In genomic region chr11:61071208-61071681, GRCh38 we compare ENCODE assay signal across 9 cellular contexts. TPM values are rescaled to one million over a fixed set of nuclear protein-coding genes. Genes with fewer than 3 reads are reported as not detected.
DNase-seq lines count a peak whose midpoint lies in the region; ATAC-seq and FAIRE-seq lines count a peak whose summit lies in the region.
"Had no signal": no experiment of that assay in that cellular context is flagged by ENCODE, and none has a peak within 500 bp of the region (broad histone marks: within the 10 kb centered on the region; RNA-seq: fewer than 3 reads in every experiment).

No MANE protein-coding gene starts in this region.

- peak; percentile 73 for ATAC-seq in GM21390 (IDR thresholded peaks at IDR 0.05; ENCODE audit: unreplicated experiment)

- H3K27ac Mint-ChIP-seq in CD4-positive, alpha-beta memory T cell, result peak overlapping the region; percentile 92 to 98 (median 96)
- peak overlapping the region; percentile 88 for H3K27ac Mint-ChIP-seq in activated naive CD8-positive, alpha-beta T cell treated with anti-CD3 and anti-CD28 coated beads for 36 hours

- no peaks in the 10 kb centered on the region for H3K36me3 ChIP-seq in CD4-positive, alpha-beta memory T cell (ENCODE audit: insufficient read depth, low read length)

- no peaks in the 10 kb centered on the region for H3K27me3 Mint-ChIP-seq in CD4-positive, alpha-beta memory T cell
- no peaks in the 10 kb centered on the region for H3K27me3 Mint-ChIP-seq in activated naive CD8-positive, alpha-beta T cell treated with anti-CD3 and anti-CD28 coated beads for 36 hours

- H3K36me3 Mint-ChIP-seq in CD4-positive, alpha-beta memory T cell, result peaks cover 3 to 5% of the 10 kb centered on the region in 2 donors
- peaks cover 83% of the 10 kb centered on the region for H3K36me3 Mint-ChIP-seq in activated naive CD8-positive, alpha-beta T cell treated with anti-CD3 and anti-CD28 coated beads for 36 hours

- CTCF ChIA-PET in CD4-positive, alpha-beta memory T cell (lab: Charles Lee; ENCODE audit: partially characterized antibody), result interaction anchor here (1.2 to 3.6 kb wide), 6 partner anchors 10 to 48 kb away, joined by 3 to 26 read pairs (median 8); no protein-coding TSS in a partner anchor

- FAIRE-seq in urothelium cell line (lab: Jason Lieb, UNC), result no peak
- FAIRE-seq: G401.6 had no signal

- H3K4me1 Mint-ChIP-seq in CD4-positive, alpha-beta memory T cell, result peaks cover 50 to 92% (median 74%) of the 10 kb centered on the region in 4 donors
- peaks cover 80% of the 10 kb centered on the region for H3K4me1 Mint-ChIP-seq in activated naive CD8-positive, alpha-beta T cell treated with anti-CD3 and anti-CD28 coated beads for 36 hours

- H3K4me3 ChIP-seq in CD4-positive, alpha-beta memory T cell (ENCODE audit: low read length in 2 of 2), result peak overlapping the region in 1 of 2 donors; percentile 21

- peak; percentile 61 to 77 (median 72) for DNase-seq in CD4-positive, alpha-beta memory T cell
- peak; percentile 40 for DNase-seq in NAMALWA (ENCODE audit: low spot score)
- peak; percentile 67 for DNase-seq in activated naive CD8-positive, alpha-beta T cell treated with anti-CD3 and anti-CD28 coated beads for 36 hours
- peak in 5 of 6 experiments; percentile 27 to 72 (median 65) for DNase-seq in stimulated activated naive CD4-positive, alpha-beta T cell (lab: John Stamatoyannopoulos, UW)
- DNase-seq in substantia nigra (lab: John Stamatoyannopoulos, UW), result no peak
- DNase-seq in Ammon's horn (ENCODE audit: low spot score), result no peak
- no peak for DNase-seq in urothelium cell line (ENCODE audit: low spot score)

- peak overlapping the region; percentile 60 to 89 (median 79) for H3K4me3 Mint-ChIP-seq in CD4-positive, alpha-beta memory T cell
- H3K4me3 Mint-ChIP-seq in activated naive CD8-positive, alpha-beta T cell treated with anti-CD3 and anti-CD28 coated beads for 36 hours, result peak overlapping the region; percentile 59

- H3K9me3 ChIP-seq in CD4-positive, alpha-beta memory T cell (ENCODE audit: control insufficient read depth in 1 of 2, low read length in 2 of 2), result no peaks in the 10 kb centered on the region

- intact Hi-C loops in CD4-positive, alpha-beta memory T cell (cut with micrococcal nuclease), result loop anchor here (1.0 kb wide), 1 partner anchor 10 kb away; no protein-coding TSS in a partner anchor

- H3K27ac ChIP-seq in CD4-positive, alpha-beta memory T cell (ENCODE audit: low read depth, low read length), result peak overlapping the region; percentile 63
- H3K27ac ChIP-seq in substantia nigra (ENCODE audit: low read depth, low read length, poor library complexity, severe bottlenecking), result no peak overlapping the region

- POLR2A ChIA-PET in CD4-positive, alpha-beta memory T cell (lab: Charles Lee; ENCODE audit: partially characterized antibody), result interaction anchor here (0.9 to 26.1 kb wide), 20 partner anchors 10 to 156 kb away, joined by 3 to 1022 read pairs (median 6); partner anchors contain the start of genes CD5 and CD6

- peaks cover 98% of the 10 kb centered on the region for H3K4me1 ChIP-seq in CD4-positive, alpha-beta memory T cell (ENCODE audit: insufficient read depth, low read length)

- peaks cover 0 to 1% (median 0%) of the 10 kb centered on the region in 8 donors for H3K9me3 Mint-ChIP-seq in CD4-positive, alpha-beta memory T cell
- H3K9me3 Mint-ChIP-seq in activated naive CD8-positive, alpha-beta T cell treated with anti-CD3 and anti-CD28 coated beads for 36 hours, result no peaks in the 10 kb centered on the region

- H3K27me3 ChIP-seq in CD4-positive, alpha-beta memory T cell (ENCODE audit: insufficient read depth, low read length), result no peaks in the 10 kb centered on the region

RNA-seq across cellular contexts. Expression of gene CD5, which starts 31.0 kb away (rescaled TPM):
- total RNA-seq in CD4-positive, alpha-beta memory T cell, result 100 to 1,000 TPM; 283 to 289 TPM
- polyA plus RNA-seq in CD4-positive, alpha-beta memory T cell, result 100 to 1,000 TPM; 170 to 323 TPM
- total RNA-seq in activated naive CD8-positive, alpha-beta T cell treated with anti-CD3 and anti-CD28 coated beads for 36 hours, result 100 to 1,000 TPM; 196 to 197 TPM

Comparison
In these comparisons a context has a peak if more than half of its experiments do, and no peak if none do; other contexts are left out.
1. DNase-seq: peak in CD4-positive, alpha-beta memory T cell (5 of 5), NAMALWA (single experiment), activated naive CD8-positive, alpha-beta T cell treated with anti-CD3 and anti-CD28 coated beads for 36 hours (single experiment) and stimulated activated naive CD4-positive, alpha-beta T cell (5 of 6); none in substantia nigra (0 of 49), Ammon's horn (single experiment) and urothelium cell line (single experiment).